9 cellular contexts compared by ENCODE assay signal in genomic region chr17:49498037-49498615, GRCh38. TPM values are rescaled to one million over a fixed set of nuclear protein-coding genes. Genes with fewer than 3 reads are reported as not detected.
DNase-seq lines count a peak whose midpoint lies in the region; TF ChIP-seq lines count a peak whose summit lies in the region.
"Had no signal": no experiment of that assay in that cellular context is flagged by ENCODE, and none has a peak within 500 bp of the region (broad histone marks: within the 10 kb centered on the region; RNA-seq: fewer than 3 reads in every experiment).

No MANE protein-coding gene starts in this region.

- POLR2A ChIA-PET in GM10248 (lab: Yijun Ruan, JAX), result no interaction called here

- H3K4me3 Mint-ChIP-seq in progenitor cell of endocrine pancreas (ENCODE audit: low read depth), result peak overlapping the region; percentile 1
- H3K4me3 Mint-ChIP-seq: dendritic cell treated with granulocyte-macrophage colony-stimulating factor and Interleukin-4, amounts not matched to agents 40 ng/mL and 50 ng/mL, for 4 days had no signal

- CTCF ChIA-PET in GM10248 (lab: Yijun Ruan, JAX), result interaction anchor here (1.1 to 11.0 kb wide), 6 partner anchors 9 to 59 kb away, joined by 3 to 95 read pairs (median 10); no protein-coding TSS in a partner anchor

- TF ChIP-seq CTCF in epithelial cell of esophagus (IDR thresholded peaks at IDR 0.05; ENCODE audit: insufficient read depth, low read depth, low read length, missing control alignments) (peak; percentile 7), progenitor cell of endocrine pancreas (IDR thresholded peaks at IDR 0.05; ENCODE audit: unreplicated experiment) (peak; percentile 24), GM10248 (IDR thresholded peaks at IDR 0.05; ENCODE audit: control extremely low read depth, extremely low read depth, low read depth, missing control alignments) (no peak)

- H3K36me3 Mint-ChIP-seq in progenitor cell of endocrine pancreas (ENCODE audit: insufficient read depth), result no peaks in the 10 kb centered on the region

- H3K27ac Mint-ChIP-seq in progenitor cell of endocrine pancreas, result peak overlapping the region; percentile 16
- H3K27ac Mint-ChIP-seq: dendritic cell treated with granulocyte-macrophage colony-stimulating factor and Interleukin-4, amounts not matched to agents 40 ng/mL and 50 ng/mL, for 4 days had no signal

- peak; percentile 46 for DNase-seq in DMS 273 (lab: John Stamatoyannopoulos, UW; ENCODE audit: unreplicated experiment)
- no peak for DNase-seq in DMS 273 treated with DMSO at 0.1 percent for 48 hours (lab: John Stamatoyannopoulos, UW)
- peak; percentile 45 for DNase-seq in NCI-H1694 treated with DMSO at 0.1 percent for 48 hours (lab: John Stamatoyannopoulos, UW)
- no peak for DNase-seq in epithelial cell of esophagus (ENCODE audit: low read depth)
- no peak for DNase-seq in progenitor cell of endocrine pancreas (ENCODE audit: low spot score, unreplicated experiment)
- DNase-seq in RPMI8226, result no peak
- DNase-seq in activated gamma-delta T cell treated with Interleukin-2 at 50 U/mL for 16 hours, result no peak
- DNase-seq in GM10248 (ENCODE audit: extremely low spot score), result no peak

- peaks cover 6% of the 10 kb centered on the region for H3K4me1 Mint-ChIP-seq in progenitor cell of endocrine pancreas (ENCODE audit: low read depth)

- no peaks in the 10 kb centered on the region for H3K9me3 Mint-ChIP-seq in progenitor cell of endocrine pancreas (ENCODE audit: low read depth)
- H3K9me3 Mint-ChIP-seq: dendritic cell treated with granulocyte-macrophage colony-stimulating factor and Interleukin-4, amounts not matched to agents 40 ng/mL and 50 ng/mL, for 4 days had no signal

- H3K27me3 Mint-ChIP-seq in progenitor cell of endocrine pancreas, result peaks cover 82% of the 10 kb centered on the region

- H3K4me3 ChIP-seq in epithelial cell of esophagus (ENCODE audit: low read length), result no peak overlapping the region

RNA-seq across cellular contexts. Expression of gene NGFR, which starts 3.0 kb away (rescaled TPM):
- 2.7 and 6.2 TPM in 2 replicates for total RNA-seq in progenitor cell of endocrine pancreas

Comparison
In these comparisons a context has a peak if more than half of its experiments do, and no peak if none do; other contexts are left out.
1. DNase-seq: peak in DMS 273 (single experiment) and NCI-H1694 treated with DMSO at 0.1 percent for 48 hours (single experiment); none in DMS 273 treated with DMSO at 0.1 percent for 48 hours (single experiment), epithelial cell of esophagus (single experiment), progenitor cell of endocrine pancreas (single experiment), RPMI8226 (single experiment), activated gamma-delta T cell treated with Interleukin-2 at 50 U/mL for 16 hours (single experiment) and GM10248 (single experiment).